8 cellular contexts compared by ENCODE assay signal in genomic region chr2:1817256-1818127, GRCh38.
DNase-seq lines count a peak whose midpoint lies in the region; ATAC-seq and TF ChIP-seq lines count a peak whose summit lies in the region.

No MANE protein-coding gene starts in this region.

- TF ChIP-seq CTCF in psoas muscle (IDR thresholded peaks at IDR 0.05), result peak; percentile 97

- peak overlapping the region in 3 of 11 experiments; percentile 1 to 43 (median 18); a peak in 2 of 22 replicates for H3K27ac ChIP-seq in BLaER1 treated with 17β-estradiol and CSF1 and Interleukin-3, amounts not matched to agents 10 nM and 100 nM
- peak overlapping the region; percentile 84 for H3K27ac ChIP-seq in psoas muscle

- peak; percentile 85 for ATAC-seq in GM19328 (IDR thresholded peaks at IDR 0.05; ENCODE audit: unreplicated experiment)
- peak; percentile 93 for ATAC-seq in HG03460 (IDR thresholded peaks at IDR 0.05; ENCODE audit: unreplicated experiment)
- peak; percentile 96 for ATAC-seq in SK-N-SH treated with all-trans-retinoic acid at 6 μM for 48 hours
- ATAC-seq in left cardiac atrium, result peak; percentile 92 to 94
- ATAC-seq in psoas muscle, result peak; percentile 94 to 98 (median 96)

- intact Hi-C loops in left cardiac atrium (cut with DNase I), result no loop called here
- intact Hi-C loops in psoas muscle (cut with DNase I), result loop anchor here in 1 of 2 donors (5.0 to 10.0 kb wide), 5 partner anchors 70 to 1143 kb away; partner anchors contain the start of genes SNTG2 and TMEM18

- no peaks in the 10 kb centered on the region for H3K9me3 ChIP-seq in BLaER1 treated with 17β-estradiol and CSF1 and Interleukin-3, amounts not matched to agents 10 nM and 100 nM (replicated peaks in 1 of 11)
- no peaks in the 10 kb centered on the region for H3K9me3 ChIP-seq in psoas muscle

- no peak overlapping the region for H3K4me3 ChIP-seq in BLaER1 treated with 17β-estradiol and CSF1 and Interleukin-3, amounts not matched to agents 10 nM and 100 nM
- H3K4me3 ChIP-seq in psoas muscle, result no peak overlapping the region

- H3K4me1 ChIP-seq in BLaER1 treated with 17β-estradiol and CSF1 and Interleukin-3, amounts not matched to agents 10 nM and 100 nM, result peaks cover 19 to 75% (median 64%) of the 10 kb centered on the region in 10 experiments
- peaks cover 9% of the 10 kb centered on the region for H3K4me1 ChIP-seq in psoas muscle

- no peaks in the 10 kb centered on the region for H3K36me3 ChIP-seq in BLaER1 treated with 17β-estradiol and CSF1 and Interleukin-3, amounts not matched to agents 10 nM and 100 nM
- H3K36me3 ChIP-seq in psoas muscle (ENCODE audit: insufficient read depth in 1 of 2, low read depth in 1 of 2), result no peaks in the 10 kb centered on the region

- DNase-seq in amniotic epithelial cell (ENCODE audit: low read depth), result peak; percentile 79
- DNase-seq in left cardiac atrium, result peak; percentile 89
- peak; percentile 90 to 95 for DNase-seq in psoas muscle
- peak; percentile 90 for DNase-seq in ureter (ENCODE audit: low spot score)

- 13 to 17% (median 17%) methylated on average over 36 of the region's 36 CpGs for WGBS in psoas muscle, 3 donors

- peaks cover 0 to 8% (median 0%) of the 10 kb centered on the region in 11 experiments; a peak in 1 of 22 replicates for H4K20me1 ChIP-seq in BLaER1 treated with 17β-estradiol and CSF1 and Interleukin-3, amounts not matched to agents 10 nM and 100 nM

- H3K27me3 ChIP-seq in BLaER1 treated with 17β-estradiol and CSF1 and Interleukin-3, amounts not matched to agents 10 nM and 100 nM, result peaks cover 0 to 34% (median 0%) of the 10 kb centered on the region in 11 experiments; a peak in 5 of 22 replicates
- no peaks in the 10 kb centered on the region for H3K27me3 ChIP-seq in psoas muscle (ENCODE audit: insufficient read depth in 3 of 3, low read length in 2 of 3)

- peak overlapping the region; percentile 38 to 94 (median 77) for H3K4me2 ChIP-seq in BLaER1 treated with 17β-estradiol and CSF1 and Interleukin-3, amounts not matched to agents 10 nM and 100 nM

- peak overlapping the region in 6 of 11 experiments; percentile 19 to 49 (median 38); a peak in 8 of 22 replicates for H3K9ac ChIP-seq in BLaER1 treated with 17β-estradiol and CSF1 and Interleukin-3, amounts not matched to agents 10 nM and 100 nM

TF ChIP-seq in SK-N-SH treated with all-trans-retinoic acid at 6 μM for 48 hours, 23 proteins besides CTCF, POLR2A, EP300 and RAD21:
- TF ChIP-seq ZNF8 (CRISPR knock-in tag; IDR thresholded peaks at IDR 0.05) (no peak), TOX (CRISPR knock-in tag; IDR thresholded peaks at IDR 0.05; ENCODE audit: borderline replicate concordance) (no peak), POU6F1 (CRISPR knock-in tag; IDR thresholded peaks at IDR 0.05; ENCODE audit: borderline replicate concordance, low read depth) (no peak), ZNF70 (CRISPR knock-in tag; IDR thresholded peaks at IDR 0.05) (no peak), SNAI2 (CRISPR knock-in tag; IDR thresholded peaks at IDR 0.05) (no peak), CSDC2 (CRISPR knock-in tag; IDR thresholded peaks at IDR 0.05) (no peak)
- TF ChIP-seq, protein P1, sequence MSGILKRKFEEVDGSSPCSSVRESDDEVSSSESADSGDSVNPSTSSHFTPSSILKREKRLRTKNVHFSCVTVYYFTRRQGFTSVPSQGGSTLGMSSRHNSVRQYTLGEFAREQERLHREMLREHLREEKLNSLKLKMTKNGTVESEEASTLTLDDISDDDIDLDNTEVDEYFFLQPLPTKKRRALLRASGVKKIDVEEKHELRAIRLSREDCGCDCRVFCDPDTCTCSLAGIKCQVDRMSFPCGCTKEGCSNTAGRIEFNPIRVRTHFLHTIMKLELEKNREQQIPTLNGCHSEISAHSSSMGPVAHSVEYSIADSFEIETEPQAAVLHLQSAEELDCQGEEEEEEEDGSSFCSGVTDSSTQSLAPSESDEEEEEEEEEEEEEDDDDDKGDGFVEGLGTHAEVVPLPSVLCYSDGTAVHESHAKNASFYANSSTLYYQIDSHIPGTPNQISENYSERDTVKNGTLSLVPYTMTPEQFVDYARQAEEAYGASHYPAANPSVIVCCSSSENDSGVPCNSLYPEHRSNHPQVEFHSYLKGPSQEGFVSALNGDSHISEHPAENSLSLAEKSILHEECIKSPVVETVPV (CRISPR knock-in tag; IDR thresholded peaks at IDR 0.05), result no peak
- TF ChIP-seq, protein P2, sequence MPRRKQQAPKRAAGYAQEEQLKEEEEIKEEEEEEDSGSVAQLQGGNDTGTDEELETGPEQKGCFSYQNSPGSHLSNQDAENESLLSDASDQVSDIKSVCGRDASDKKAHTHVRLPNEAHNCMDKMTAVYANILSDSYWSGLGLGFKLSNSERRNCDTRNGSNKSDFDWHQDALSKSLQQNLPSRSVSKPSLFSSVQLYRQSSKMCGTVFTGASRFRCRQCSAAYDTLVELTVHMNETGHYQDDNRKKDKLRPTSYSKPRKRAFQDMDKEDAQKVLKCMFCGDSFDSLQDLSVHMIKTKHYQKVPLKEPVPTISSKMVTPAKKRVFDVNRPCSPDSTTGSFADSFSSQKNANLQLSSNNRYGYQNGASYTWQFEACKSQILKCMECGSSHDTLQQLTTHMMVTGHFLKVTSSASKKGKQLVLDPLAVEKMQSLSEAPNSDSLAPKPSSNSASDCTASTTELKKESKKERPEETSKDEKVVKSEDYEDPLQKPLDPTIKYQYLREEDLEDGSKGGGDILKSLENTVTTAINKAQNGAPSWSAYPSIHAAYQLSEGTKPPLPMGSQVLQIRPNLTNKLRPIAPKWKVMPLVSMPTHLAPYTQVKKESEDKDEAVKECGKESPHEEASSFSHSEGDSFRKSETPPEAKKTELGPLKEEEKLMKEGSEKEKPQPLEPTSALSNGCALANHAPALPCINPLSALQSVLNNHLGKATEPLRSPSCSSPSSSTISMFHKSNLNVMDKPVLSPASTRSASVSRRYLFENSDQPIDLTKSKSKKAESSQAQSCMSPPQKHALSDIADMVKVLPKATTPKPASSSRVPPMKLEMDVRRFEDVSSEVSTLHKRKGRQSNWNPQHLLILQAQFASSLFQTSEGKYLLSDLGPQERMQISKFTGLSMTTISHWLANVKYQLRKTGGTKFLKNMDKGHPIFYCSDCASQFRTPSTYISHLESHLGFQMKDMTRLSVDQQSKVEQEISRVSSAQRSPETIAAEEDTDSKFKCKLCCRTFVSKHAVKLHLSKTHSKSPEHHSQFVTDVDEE (CRISPR knock-in tag; IDR thresholded peaks at IDR 0.05), result no peak
- TF ChIP-seq, protein P3, sequence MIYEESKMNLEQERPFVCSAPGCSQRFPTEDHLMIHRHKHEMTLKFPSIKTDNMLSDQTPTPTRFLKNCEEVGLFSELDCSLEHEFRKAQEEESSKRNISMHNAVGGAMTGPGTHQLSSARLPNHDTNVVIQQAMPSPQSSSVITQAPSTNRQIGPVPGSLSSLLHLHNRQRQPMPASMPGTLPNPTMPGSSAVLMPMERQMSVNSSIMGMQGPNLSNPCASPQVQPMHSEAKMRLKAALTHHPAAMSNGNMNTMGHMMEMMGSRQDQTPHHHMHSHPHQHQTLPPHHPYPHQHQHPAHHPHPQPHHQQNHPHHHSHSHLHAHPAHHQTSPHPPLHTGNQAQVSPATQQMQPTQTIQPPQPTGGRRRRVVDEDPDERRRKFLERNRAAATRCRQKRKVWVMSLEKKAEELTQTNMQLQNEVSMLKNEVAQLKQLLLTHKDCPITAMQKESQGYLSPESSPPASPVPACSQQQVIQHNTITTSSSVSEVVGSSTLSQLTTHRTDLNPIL (CRISPR knock-in tag; IDR thresholded peaks at IDR 0.05; ENCODE audit: low read depth), result no peak
